9 cellular contexts compared by ENCODE assay signal in genomic region chr3:100893590-100893989, GRCh38.
A peak's percentile ranks its signal among the peaks of the same experiment; 100 is the strongest.
DNase-seq lines count a peak whose midpoint lies in the region; ATAC-seq and TF ChIP-seq lines count a peak whose summit lies in the region.
"Had no signal": no experiment of that assay in that cellular context is flagged by ENCODE, and none has a peak within 500 bp of the region (broad histone marks: within the 10 kb centered on the region; RNA-seq: fewer than 3 reads in every experiment).

No MANE protein-coding gene starts in this region.

- TF ChIP-seq CTCF in LNCaP clone FGC (IDR thresholded peaks at IDR 0.05; ENCODE audit: control insufficient read depth, extremely low read depth, insufficient read depth) (peak; percentile 55), endodermal cell (conservative IDR thresholded peaks at IDR 0.05) (peak; percentile 88), nephron (IDR thresholded peaks at IDR 0.05; ENCODE audit: unreplicated experiment in 3 of 3) (peak; percentile 22 to 41 (median 40))

- DNase-seq in COLO829 (ENCODE audit: low spot score) = peak; percentile 45
- no peak for DNase-seq in LNCaP clone FGC (ENCODE audit: low read depth)
- peak; percentile 82 for DNase-seq in endodermal cell
- DNase-seq in NCI-H1417 treated with DMSO at 0.1 percent for 48 hours (lab: John Stamatoyannopoulos, UW) = no peak
- no peak for DNase-seq in NCI-H1694 (lab: John Stamatoyannopoulos, UW)
- DNase-seq: effector memory CD8-positive, alpha-beta T cell had no signal

- no peak overlapping the region for H3K9ac ChIP-seq in endodermal cell (ENCODE audit: extremely low read depth, low read length, poor library complexity, severe bottlenecking)

- H3K4me1 Mint-ChIP-seq in endodermal cell (no peaks in the 10 kb centered on the region), nephron (no peaks in the 10 kb centered on the region)
- peaks cover 6% of the 10 kb centered on the region for H3K4me1 Mint-ChIP-seq in activated T-helper 17 cell treated with anti-CD3 and anti-CD28 coated beads, Interleukin-2, amount 50 U/mL, for 72 hours

- H3K27ac ChIP-seq in endodermal cell (ENCODE audit: low read depth, low read length) = no peak overlapping the region

- H3K27me3 ChIP-seq in endodermal cell (ENCODE audit: control insufficient read depth, insufficient read depth, low read length, poor library complexity, severe bottlenecking) = no peaks in the 10 kb centered on the region

- H3K9me3 ChIP-seq in endodermal cell (ENCODE audit: control insufficient read depth, low read length) = no peaks in the 10 kb centered on the region

- ATAC-seq in activated T-helper 17 cell treated with anti-CD3 and anti-CD28 coated beads, Interleukin-2, amount 50 U/mL, for 72 hours (replicated peaks) = no peak
- ATAC-seq in HG03159 (IDR thresholded peaks at IDR 0.05; ENCODE audit: unreplicated experiment) = no peak
- ATAC-seq: effector memory CD8-positive, alpha-beta T cell had no signal

- no peaks in the 10 kb centered on the region for H3K9me3 Mint-ChIP-seq in endodermal cell
- H3K9me3 Mint-ChIP-seq in nephron = no peaks in the 10 kb centered on the region
- H3K9me3 Mint-ChIP-seq in activated T-helper 17 cell treated with anti-CD3 and anti-CD28 coated beads, Interleukin-2, amount 50 U/mL, for 72 hours = no peaks in the 10 kb centered on the region

- H3K36me3 ChIP-seq in endodermal cell (ENCODE audit: control insufficient read depth, insufficient read depth, low read length) = no peaks in the 10 kb centered on the region

- peaks cover 4% of the 10 kb centered on the region for H3K27me3 Mint-ChIP-seq in endodermal cell (ENCODE audit: insufficient read depth)
- peaks cover 12% of the 10 kb centered on the region for H3K27me3 Mint-ChIP-seq in nephron (ENCODE audit: low read depth)
- H3K27me3 Mint-ChIP-seq in activated T-helper 17 cell treated with anti-CD3 and anti-CD28 coated beads, Interleukin-2, amount 50 U/mL, for 72 hours = peaks cover 17% of the 10 kb centered on the region

- no peaks in the 10 kb centered on the region for H3K4me1 ChIP-seq in endodermal cell (ENCODE audit: control insufficient read depth, insufficient read depth, low read length)

- WGBS in endodermal cell (ENCODE audit: insufficient coverage in 1 of 2, insufficient read length in 1 of 2), 2 experiments = 21 to 31% methylated on average over 1 of the region's 1 CpG

- no peak overlapping the region for H3K4me3 Mint-ChIP-seq in endodermal cell
- H3K4me3 Mint-ChIP-seq in nephron = no peak overlapping the region
- no peak overlapping the region for H3K4me3 Mint-ChIP-seq in activated T-helper 17 cell treated with anti-CD3 and anti-CD28 coated beads, Interleukin-2, amount 50 U/mL, for 72 hours
- H3K4me3 Mint-ChIP-seq: effector memory CD8-positive, alpha-beta T cell had no signal

- no peak overlapping the region for H3K27ac Mint-ChIP-seq in endodermal cell
- no peak overlapping the region for H3K27ac Mint-ChIP-seq in nephron
- no peak overlapping the region for H3K27ac Mint-ChIP-seq in activated T-helper 17 cell treated with anti-CD3 and anti-CD28 coated beads, Interleukin-2, amount 50 U/mL, for 72 hours
- H3K27ac Mint-ChIP-seq: effector memory CD8-positive, alpha-beta T cell had no signal

- H3K36me3 Mint-ChIP-seq in endodermal cell (ENCODE audit: low read depth) (no peaks in the 10 kb centered on the region), nephron (ENCODE audit: low read depth) (no peaks in the 10 kb centered on the region)
- no peaks in the 10 kb centered on the region for H3K36me3 Mint-ChIP-seq in activated T-helper 17 cell treated with anti-CD3 and anti-CD28 coated beads, Interleukin-2, amount 50 U/mL, for 72 hours (ENCODE audit: low read depth)

- no peak overlapping the region for H3K4me3 ChIP-seq in LNCaP clone FGC (ENCODE audit: low read depth, low read length)
- no peak overlapping the region for H3K4me3 ChIP-seq in endodermal cell (ENCODE audit: low read length)

Comparison
In these comparisons a context has a peak if more than half of its experiments do, and no peak if none do; other contexts are left out.
1. DNase-seq: peak in COLO829 (single experiment) and endodermal cell (single experiment); none in LNCaP clone FGC (single experiment), NCI-H1417 treated with DMSO at 0.1 percent for 48 hours (single experiment) and NCI-H1694 (single experiment).
2. Peak in every context shown above with its lines, with median percentiles within 50 percentile points of each other: CTCF ChIP-seq.